Comparison of ENCODE assay signal across 25 cellular contexts in the genomic region with DNA sequence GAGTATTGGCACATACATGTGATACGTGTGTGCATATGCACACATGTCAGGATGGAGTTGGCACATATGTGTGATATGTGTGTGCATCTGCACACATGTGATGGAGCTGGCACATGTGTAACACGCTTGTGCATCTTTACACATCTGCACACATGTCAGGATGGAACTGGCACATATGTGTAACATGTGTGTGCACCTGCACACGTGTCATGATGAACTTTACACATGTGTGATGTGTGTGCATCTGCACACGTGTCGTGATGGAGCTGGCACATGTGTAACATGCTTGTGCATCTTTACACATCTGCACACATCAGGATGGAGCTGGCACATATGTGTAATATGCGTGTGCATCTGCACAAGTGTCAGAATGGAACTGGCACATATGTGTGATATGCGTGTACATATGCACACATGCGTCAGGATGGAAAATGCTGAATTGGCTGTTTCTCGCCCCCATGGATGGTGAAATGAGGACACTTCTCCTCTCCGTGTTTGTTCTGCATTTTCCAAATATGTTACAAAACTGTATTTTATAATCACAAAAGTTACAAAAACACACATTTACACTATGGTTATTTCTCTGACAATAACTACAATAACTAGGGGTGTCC. TPM values are rescaled to one million over a fixed set of nuclear protein-coding genes. Genes with fewer than 3 reads are reported as not detected.
DNase-seq lines count a peak whose midpoint lies in the region; ATAC-seq, FAIRE-seq and TF ChIP-seq lines count a peak whose summit lies in the region.
"Had no signal": no experiment of that assay in that cellular context is flagged by ENCODE, and none has a peak within 500 bp of the region (broad histone marks: within the 10 kb centered on the region; RNA-seq: fewer than 3 reads in every experiment).

No MANE protein-coding gene starts in this region.

- no TSS peak for BruUV-seq in GM12878 (replicated peaks; lab: Mats Ljungman, UMichigan)

- no peaks in the 10 kb centered on the region for H3K79me2 ChIP-seq in GM12878 (ENCODE audit: control insufficient read depth, insufficient read depth, low read length)
- H3K79me2 ChIP-seq in parathyroid adenoma = no peaks in the 10 kb centered on the region

- peaks cover 40% of the 10 kb centered on the region for H3K4me1 Mint-ChIP-seq in nephron progenitor cell
- H3K4me1 Mint-ChIP-seq: CD4-positive, CD25-positive, alpha-beta regulatory T cell had no signal

- TF ChIP-seq RAD21 in GM12878 (IDR thresholded peaks at IDR 0.05; ENCODE audit: insufficient read depth, low read depth, low read length) (no peak), liver (IDR thresholded peaks at IDR 0.05) (no peak)

- CTCF ChIA-PET in GM12878 (lab: Yijun Ruan, JAX) = interaction anchor here (0.8 kb wide), 1 partner anchor 11 kb away, joined by 3 read pairs; no protein-coding TSS in a partner anchor

- no peak overlapping the region for H2AFZ ChIP-seq in GM12878 (ENCODE audit: control insufficient read depth, low read depth, low read length)
- H2AFZ ChIP-seq in parathyroid adenoma = peak overlapping the region; percentile 51

- H3K4me3 ChIP-seq in GM12878 (no peak overlapping the region), liver (ENCODE audit: low read depth in 1 of 3, low read length in 3 of 3) (no peak overlapping the region), parathyroid adenoma (ENCODE audit: low read depth, low read length) (no peak overlapping the region)
- H3K4me3 ChIP-seq: Peyer's patch had no signal

- SMC1A ChIA-PET in GM12878 (lab: Charles Lee; ENCODE audit: uncharacterized antibody, unreplicated experiment) = interaction anchor here (0.6 kb wide), 1 partner anchor 458 kb away, joined by 3 read pairs; no protein-coding TSS in a partner anchor

- H3K4me1 ChIP-seq in GM12878 (ENCODE audit: control insufficient read depth, insufficient read depth, low read length) = no peaks in the 10 kb centered on the region
- H3K4me1 ChIP-seq in liver (ENCODE audit: control insufficient read depth in 4 of 4, insufficient read depth in 4 of 4, low read length in 3 of 4) = peaks cover 34 to 59% (median 52%) of the 10 kb centered on the region in 4 donors
- peaks cover 30% of the 10 kb centered on the region for H3K4me1 ChIP-seq in parathyroid adenoma

- no peak for ATAC-seq in GM12878

- no peak for TF ChIP-seq POLR2A in GM12878 (IDR thresholded peaks at IDR 0.05; ENCODE audit: low read depth, low read length)

- TF ChIP-seq CTCF in GM12878 (IDR thresholded peaks at IDR 0.05 in 2 of 3, conservative IDR thresholded peaks at IDR 0.05 in 1 of 3; ENCODE audit: control insufficient read depth in 2 of 3, extremely low read depth in 1 of 3, insufficient read depth in 1 of 3, low read depth in 3 of 3, low read length in 3 of 3) (no peak), liver (IDR thresholded peaks at IDR 0.05; ENCODE audit: low read depth, low read length, missing input control) (no peak), parathyroid adenoma (IDR thresholded peaks at IDR 0.05) (no peak), nephron progenitor cell (IDR thresholded peaks at IDR 0.05) (no peak)

- POLR2A ChIA-PET in GM12878 (lab: Charles Lee) = no interaction called here

- H3K4me2 ChIP-seq in GM12878 (ENCODE audit: control insufficient read depth, insufficient read depth) = no peak overlapping the region
- no peak overlapping the region for H3K4me2 ChIP-seq in parathyroid adenoma (ENCODE audit: low read length)
- H3K4me2 ChIP-seq: KMS-11 had no signal

- no peak overlapping the region for H3K4me3 Mint-ChIP-seq in nephron progenitor cell
- H3K4me3 Mint-ChIP-seq: CD4-positive, CD25-positive, alpha-beta regulatory T cell had no signal

- intact Hi-C loops in GM12878 (cut with micrococcal nuclease; ENCODE audit: unreplicated experiment) = no loop called here

- H3K9me3 ChIP-seq in GM12878 (replicated peaks; ENCODE audit: control insufficient read depth, insufficient read depth, low read length) = no peaks in the 10 kb centered on the region
- no peaks in the 10 kb centered on the region for H3K9me3 ChIP-seq in liver (ENCODE audit: control insufficient read depth in 4 of 4, low read length in 3 of 4)
- no peaks in the 10 kb centered on the region for H3K9me3 ChIP-seq in parathyroid adenoma (ENCODE audit: control insufficient read depth, low read length)
- H3K9me3 ChIP-seq: Peyer's patch had no signal

- no peak for TF ChIP-seq EP300 in GM12878 (IDR thresholded peaks at IDR 0.05; ENCODE audit: borderline replicate concordance in 1 of 2, control insufficient read depth in 1 of 2, low read depth in 2 of 2, low read length in 2 of 2)

- FAIRE-seq in HTR-8/SVneo (lab: Jason Lieb, UNC) = peak; percentile 95
- FAIRE-seq in GM12878 (lab: Jason Lieb, UNC) = no peak

- H3K27ac Mint-ChIP-seq in nephron progenitor cell = no peak overlapping the region
- H3K27ac Mint-ChIP-seq: CD4-positive, CD25-positive, alpha-beta regulatory T cell had no signal

- H3K9ac ChIP-seq in GM12878 (ENCODE audit: control insufficient read depth, insufficient read depth, low read length) (no peak overlapping the region), liver (ENCODE audit: low read depth in 1 of 2, low read length in 2 of 2) (no peak overlapping the region), parathyroid adenoma (no peak overlapping the region)
- H3K9ac ChIP-seq: KMS-11 had no signal

- RAD21 ChIA-PET in GM12878 (lab: Charles Lee; ENCODE audit: unreplicated experiment) = no interaction called here

- DNase-seq in HTR-8/SVneo (ENCODE audit: insufficient read length, low spot score) (no peak), GM12878 (ENCODE audit: low read depth, low spot score) (no peak), NCI-H1105 (lab: John Stamatoyannopoulos, UW) (no peak), nephron progenitor cell (no peak), NCI-H1694 (lab: John Stamatoyannopoulos, UW) (no peak)
- DNase-seq in activated CD4-positive, alpha-beta T cell treated with anti-CD3 and anti-CD28 coated beads, Interleukin-2, amount 50 U/mL, for 1 hour = no peak
- DNase-seq: CD4-positive, CD25-positive, alpha-beta regulatory T cell; EL; GOT3; HCEC 1CT; NCI-H1105 treated with DMSO at 0.1 percent for 48 hours; NCI-H2081; NCI-H2171; NCI-H345; NCI-H524 treated with DMSO at 0.1 percent for 48 hours; NCI-H82 had no signal

- peaks cover 17% of the 10 kb centered on the region for H3K27me3 Mint-ChIP-seq in nephron progenitor cell (ENCODE audit: low read depth, poor library complexity)

- H3K27ac ChIP-seq in GM12878 (ENCODE audit: control insufficient read depth, insufficient read depth) (no peak overlapping the region), liver (ENCODE audit: low read depth in 1 of 2, low read length in 2 of 2) (peak overlapping the region; percentile 57 to 61), parathyroid adenoma (peak overlapping the region; percentile 75)
- H3K27ac ChIP-seq: KMS-11 had no signal

- no peaks in the 10 kb centered on the region for H3K36me3 ChIP-seq in GM12878 (ENCODE audit: control insufficient read depth in 2 of 2, insufficient read depth in 2 of 2, low read length in 1 of 2)
- no peaks in the 10 kb centered on the region for H3K36me3 ChIP-seq in liver (ENCODE audit: control insufficient read depth in 4 of 4, insufficient read depth in 3 of 4, low read depth in 1 of 4, low read length in 3 of 4)
- no peaks in the 10 kb centered on the region for H3K36me3 ChIP-seq in parathyroid adenoma (ENCODE audit: control insufficient read depth, insufficient read depth, low read length)
- H3K36me3 ChIP-seq: Peyer's patch had no signal

- no peaks in the 10 kb centered on the region for H3K36me3 Mint-ChIP-seq in nephron progenitor cell (ENCODE audit: low read depth)
- H3K36me3 Mint-ChIP-seq: CD4-positive, CD25-positive, alpha-beta regulatory T cell had no signal

- 51% methylated on average over 10 of the region's 10 CpGs for whole genome bisulfite sequencing in GM12878 (ENCODE audit: insufficient coverage, insufficient replicate concordance, low lambda C conversion rate, missing lambda C conversion rate)
- 64% methylated on average over 10 of the region's 10 CpGs for WGBS in liver

- H4K20me1 ChIP-seq in GM12878 (ENCODE audit: control insufficient read depth, insufficient read depth) = no peaks in the 10 kb centered on the region; the same call in 1 of the 2 replicates

- no peaks in the 10 kb centered on the region for H3K9me3 Mint-ChIP-seq in nephron progenitor cell
- H3K9me3 Mint-ChIP-seq: CD4-positive, CD25-positive, alpha-beta regulatory T cell had no signal

- in situ Hi-C loops in GM12878 (cut with MboI) = no loop called here

- H3K27me3 ChIP-seq in GM12878 (replicated peaks in 1 of 2; ENCODE audit: control insufficient read depth in 2 of 2, insufficient read depth in 2 of 2, low read length in 1 of 2) (no peaks in the 10 kb centered on the region; a peak in 1 of 4 replicates), liver (ENCODE audit: control insufficient read depth in 4 of 4, insufficient read depth in 4 of 4, low read length in 3 of 4) (no peaks in the 10 kb centered on the region), parathyroid adenoma (ENCODE audit: control insufficient read depth, insufficient read depth, low read length) (no peaks in the 10 kb centered on the region)
- H3K27me3 ChIP-seq: Peyer's patch had no signal

RNA-seq across cellular contexts. Expression of gene SLC6A19, which starts 16.2 kb away (rescaled TPM):
- total RNA-seq in GM12878 (2013; cell fraction: nucleolus; rRNA removed) = not detected in 2 replicates
- total RNA-seq in GM12878 (2014; rRNA removed) = not detected in 2 replicates
- total RNA-seq in GM12878 (2014; rRNA removed; fragmentation: Illumina TruSeq; extraction: Trizol) = not detected in 2 replicates
- 0.03 TPM in 1 of 2 replicates, not detected in the other for total RNA-seq in GM12878 (2021)
- polyA plus RNA-seq in GM12878 (2011; ENCODE audit: low read depth) = not detected
- not detected in 2 replicates for polyA plus RNA-seq in GM12878 (2011; rRNA removed)
- not detected in 2 replicates for polyA plus RNA-seq in GM12878 (2011; cell fraction: cytosol; rRNA removed)
- not detected in 2 replicates for polyA plus RNA-seq in GM12878 (2011; cell fraction: nucleus; rRNA removed)
- polyA plus RNA-seq in GM12878 (2012) = 0.04 TPM in 1 of 2 replicates, not detected in the other
- polyA plus RNA-seq in GM12878 (2014; fragmentation: Illumina TruSeq; extraction: Trizol) = 0.01 TPM in 1 of 2 replicates, not detected in the other
- polyA plus RNA-seq in GM12878 (2014; fragmentation: Nextera tagmentation; extraction: Ambion mirVana) = not detected
- polyA plus RNA-seq in GM12878 (2014; rRNA removed) = not detected in 2 replicates
- polyA plus RNA-seq in GM12878 (2016; fragmentation: Nextera tagmentation; extraction: Ambion mirVana) = not detected
- polyA minus RNA-seq in GM12878 (2011; rRNA and poly(A)+ RNA removed) = not detected in 2 replicates
- not detected in 2 replicates for polyA minus RNA-seq in GM12878 (2011; cell fraction: cytosol; rRNA and poly(A)+ RNA removed)
- not detected in 2 replicates for polyA minus RNA-seq in GM12878 (2011; cell fraction: nucleus; rRNA and poly(A)+ RNA removed)
- total RNA-seq in liver = 1 to 10 TPM; 1.5 to 4.9 TPM
- polyA plus RNA-seq in liver = under 1 TPM; 0.17 to 0.31 TPM
- total RNA-seq: A673; CD4-positive, CD25-positive, alpha-beta regulatory T cell; OCI-LY7; Right ventricle myocardium superior; SK-MEL-5 had no signal
- polyA plus RNA-seq: BJ; CD4-positive, CD25-positive, alpha-beta regulatory T cell had no signal

RNA-seq across cellular contexts. Expression of gene SLC6A18, which starts 40.0 kb away (rescaled TPM):
- total RNA-seq in GM12878 (2013; cell fraction: nucleolus; rRNA removed) = not detected in 2 replicates
- total RNA-seq in GM12878 (2014; rRNA removed) = not detected in 2 replicates
- not detected in 2 replicates for total RNA-seq in GM12878 (2014; rRNA removed; fragmentation: Illumina TruSeq; extraction: Trizol)
- total RNA-seq in GM12878 (2021) = not detected in 2 replicates
- not detected for polyA plus RNA-seq in GM12878 (2011; ENCODE audit: low read depth)
- polyA plus RNA-seq in GM12878 (2011; rRNA removed) = not detected in 2 replicates
- polyA plus RNA-seq in GM12878 (2011; cell fraction: cytosol; rRNA removed) = not detected in 2 replicates
- not detected in 2 replicates for polyA plus RNA-seq in GM12878 (2011; cell fraction: nucleus; rRNA removed)
- polyA plus RNA-seq in GM12878 (2012) = not detected in 2 replicates
- polyA plus RNA-seq in GM12878 (2014; fragmentation: Illumina TruSeq; extraction: Trizol) = not detected in 2 replicates
- not detected for polyA plus RNA-seq in GM12878 (2014; fragmentation: Nextera tagmentation; extraction: Ambion mirVana)
- polyA plus RNA-seq in GM12878 (2014; rRNA removed) = not detected in 2 replicates
- polyA plus RNA-seq in GM12878 (2016; fragmentation: Nextera tagmentation; extraction: Ambion mirVana) = not detected
- not detected in 2 replicates for polyA minus RNA-seq in GM12878 (2011; rRNA and poly(A)+ RNA removed)
- not detected in 2 replicates for polyA minus RNA-seq in GM12878 (2011; cell fraction: cytosol; rRNA and poly(A)+ RNA removed)
- not detected in 2 replicates for polyA minus RNA-seq in GM12878 (2011; cell fraction: nucleus; rRNA and poly(A)+ RNA removed)
- not detected for total RNA-seq in liver
- polyA plus RNA-seq in liver = not detected
- total RNA-seq: A673; CD4-positive, CD25-positive, alpha-beta regulatory T cell; OCI-LY7; Right ventricle myocardium superior; SK-MEL-5 had no signal
- polyA plus RNA-seq: BJ; CD4-positive, CD25-positive, alpha-beta regulatory T cell had no signal
